Comparison of ENCODE assay signal across 8 cellular contexts in the genomic region with DNA sequence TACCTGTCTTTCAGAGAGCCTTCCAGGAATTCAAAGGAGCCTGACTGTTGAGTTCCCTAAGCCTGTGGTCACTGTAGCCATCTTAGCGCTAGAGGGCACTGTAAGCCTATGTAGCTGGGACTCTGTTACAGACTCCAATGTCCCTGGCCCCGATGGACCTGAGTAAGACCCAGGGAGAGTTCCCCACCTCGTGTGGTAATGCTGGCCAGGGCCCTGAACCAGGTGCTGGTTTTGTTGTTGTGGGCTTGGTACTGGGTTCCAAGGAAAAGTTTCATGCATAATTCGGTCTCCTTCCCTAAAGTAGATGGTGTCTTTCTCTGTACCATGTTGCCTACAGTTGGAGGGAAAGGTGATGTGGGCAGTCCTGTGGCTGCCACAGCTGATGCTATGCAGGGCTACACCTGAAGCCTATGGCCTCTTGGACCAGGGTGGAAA. TPM values are rescaled to one million over a fixed set of nuclear protein-coding genes. Genes with fewer than 3 reads are reported as not detected.
DNase-seq lines count a peak whose midpoint lies in the region; ATAC-seq, FAIRE-seq and TF ChIP-seq lines count a peak whose summit lies in the region.

No MANE protein-coding gene starts in this region.

- H3K4me3 ChIP-seq in PC-3 (ENCODE audit: low read length) (no peak overlapping the region), fibroblast of mammary gland (ENCODE audit: control insufficient read depth, low read depth, low read length) (no peak overlapping the region)

- H3K36me3 Mint-ChIP-seq in nephron progenitor cell (ENCODE audit: low read depth): peaks cover 40% of the 10 kb centered on the region

- no peak overlapping the region for H3K27ac ChIP-seq in PC-3 (ENCODE audit: low read length)

- H4K20me1 ChIP-seq in PC-3 (ENCODE audit: low read length): no peaks in the 10 kb centered on the region

- CTCF ChIA-PET in PC-3 (lab: Charles Lee): no interaction called here

- DNase-seq in D721Med (ENCODE audit: insufficient read length, low spot score) (peak; percentile 64), HT-29 (ENCODE audit: low spot score) (peak; percentile 92), PC-3 (peak; percentile 90), fibroblast of mammary gland (ENCODE audit: low read depth) (peak; percentile 71), nephron progenitor cell (peak; percentile 68), superior temporal gyrus (ENCODE audit: extremely low spot score) (peak; percentile 86)
- peak; percentile 68 to 71 for DNase-seq in activated T-cell treated with anti-CD3 and anti-CD28 coated beads, Interleukin-2, amount 50 U/mL, for 48 hours

- peaks cover 17% of the 10 kb centered on the region for H3K9me3 Mint-ChIP-seq in nephron progenitor cell

- no peaks in the 10 kb centered on the region for H3K9me2 ChIP-seq in PC-3 (replicated peaks; ENCODE audit: low read length)

- H3K36me3 ChIP-seq in PC-3 (ENCODE audit: low read depth, low read length): peaks cover 7% of the 10 kb centered on the region; the same call in 1 of the 2 replicates

- no peak for FAIRE-seq in D721Med (lab: Jason Lieb, UNC)

- H2AFZ ChIP-seq in PC-3 (ENCODE audit: low read length): 0 out of 2 replicates have a peak overlapping the region, but pooled peaks have one; percentile 27

- no peak overlapping the region for H3K4me2 ChIP-seq in PC-3 (ENCODE audit: low read length)

- ATAC-seq in PC-3: peak; percentile 94
- ATAC-seq in HG03196 (IDR thresholded peaks at IDR 0.05; ENCODE audit: unreplicated experiment): no peak

- H3K27me3 Mint-ChIP-seq in nephron progenitor cell (ENCODE audit: low read depth, poor library complexity): peaks cover 7% of the 10 kb centered on the region

- H3K27ac Mint-ChIP-seq in nephron progenitor cell: peak overlapping the region; percentile 43

- POLR2A ChIA-PET in PC-3 (lab: Charles Lee; ENCODE audit: unreplicated experiment): no interaction called here

- intact Hi-C loops in PC-3 (cut with micrococcal nuclease): loop anchor here (1.0 to 10.0 kb wide), 3 partner anchors 19 to 480 kb away; partner anchors contain the start of gene CCNDBP1

- peaks cover 22% of the 10 kb centered on the region for H3K4me1 ChIP-seq in PC-3 (ENCODE audit: insufficient read depth, low read length)

- TF ChIP-seq CTCF in D721Med (IDR thresholded peaks at IDR 0.05; ENCODE audit: insufficient read depth, missing control alignments) (peak; percentile 25), PC-3 (conservative IDR thresholded peaks at IDR 0.05; ENCODE audit: low read depth, low read length) (peak; percentile 97), fibroblast of mammary gland (conservative IDR thresholded peaks at IDR 0.05; ENCODE audit: control insufficient read depth, insufficient read depth, low read depth, low read length) (peak; percentile 91), nephron progenitor cell (IDR thresholded peaks at IDR 0.05) (peak; percentile 76)

- no peak overlapping the region for H3K9ac ChIP-seq in PC-3 (ENCODE audit: low read length)

- BruUV-seq in PC-3 (replicated peaks; lab: Mats Ljungman, UMichigan): no TSS peak

- H3K27me3 ChIP-seq in PC-3 (ENCODE audit: low read length): no peaks in the 10 kb centered on the region

- H3K4me3 Mint-ChIP-seq in nephron progenitor cell: no peak overlapping the region

- H3K4me1 Mint-ChIP-seq in nephron progenitor cell: no peaks in the 10 kb centered on the region

- no peaks in the 10 kb centered on the region for H3K9me3 ChIP-seq in PC-3 (ENCODE audit: low read length)

- no peaks in the 10 kb centered on the region for H3F3A ChIP-seq in PC-3 (ENCODE audit: low read length, unreplicated experiment)

- H3K79me2 ChIP-seq in PC-3 (ENCODE audit: low read length): no peaks in the 10 kb centered on the region

RNA-seq across cellular contexts. Expression of gene CDAN1, which starts 32.4 kb away (rescaled TPM):
- 15.2 and 28.4 TPM in 2 replicates for total RNA-seq in HT-29 (2014; rRNA removed; shearing (Covaris generic))
- total RNA-seq in PC-3 (2014; rRNA removed): 32.5 and 38.6 TPM in 2 replicates

Comparison
In these comparisons a context has a peak if more than half of its experiments do, and no peak if none do; other contexts are left out.
1. CTCF ChIP-seq: peak in every context shown above with its lines; median percentile 97 in PC-3; 91 in fibroblast of mammary gland; 76 in nephron progenitor cell; 25 in D721Med.